1 cellular context compared by ENCODE assay signal in genomic region chr4:68948044-68948743, GRCh38.
A peak's percentile ranks its signal among the peaks of the same experiment; 100 is the strongest.
TF ChIP-seq lines count a peak whose summit lies in the region.

No MANE protein-coding gene starts in this region.

TF ChIP-seq in HepG2, 621 proteins besides CTCF, POLR2A, EP300 and RAD21 (continued from another document and continues in another):
- TF ChIP-seq ZBTB10 (CRISPR knock-in tag; IDR thresholded peaks at IDR 0.05; ENCODE audit: borderline replicate concordance) (no peak), SP4 (CRISPR knock-in tag; IDR thresholded peaks at IDR 0.05) (no peak), SALL2 (CRISPR knock-in tag; IDR thresholded peaks at IDR 0.05) (no peak), NFIC (IDR thresholded peaks at IDR 0.05; ENCODE audit: low read length) (no peak; the same call in 1 of the 2 replicates), MBD4 (IDR thresholded peaks at IDR 0.05; ENCODE audit: borderline replicate concordance, low read length) (no peak), TFDP1 (CRISPR knock-in tag; IDR thresholded peaks at IDR 0.05; ENCODE audit: borderline replicate concordance) (no peak), CCAR2 (optimal IDR thresholded peaks at IDR 0.05; ENCODE audit: low read depth, low read length) (no peak), RXRA (CRISPR knock-in tag; IDR thresholded peaks at IDR 0.05) (no peak), YEATS4 (CRISPR knock-in tag; IDR thresholded peaks at IDR 0.05; ENCODE audit: borderline replicate concordance) (peak; percentile 29; the same call in 1 of the 2 replicates), ZNF724P (CRISPR knock-in tag; IDR thresholded peaks at IDR 0.05; ENCODE audit: borderline replicate concordance) (no peak), ZNF605 (CRISPR knock-in tag; IDR thresholded peaks at IDR 0.05) (no peak), CERS6 (CRISPR knock-in tag; IDR thresholded peaks at IDR 0.05) (no peak), MNT (IDR thresholded peaks at IDR 0.05) (no peak), MXI1 (IDR thresholded peaks at IDR 0.05; ENCODE audit: borderline replicate concordance, low read depth, low read length) (no peak), ZBTB40 (IDR thresholded peaks at IDR 0.05) (no peak), ZBTB40 (CRISPR knock-in tag; IDR thresholded peaks at IDR 0.05) (no peak), ZNF841 (CRISPR knock-in tag; IDR thresholded peaks at IDR 0.05; ENCODE audit: borderline replicate concordance) (no peak), ZNF292 (CRISPR knock-in tag; IDR thresholded peaks at IDR 0.05; ENCODE audit: borderline replicate concordance, low read depth) (no peak), ZNF326 (CRISPR knock-in tag; IDR thresholded peaks at IDR 0.05; ENCODE audit: borderline replicate concordance) (no peak), ZFP1 (CRISPR knock-in tag; IDR thresholded peaks at IDR 0.05) (no peak), ZBTB3 (CRISPR knock-in tag; IDR thresholded peaks at IDR 0.05; ENCODE audit: borderline replicate concordance, low read depth) (no peak), ARNT (IDR thresholded peaks at IDR 0.05) (no peak), ZNF160 (CRISPR knock-in tag; IDR thresholded peaks at IDR 0.05) (no peak), KLF9 (CRISPR knock-in tag; IDR thresholded peaks at IDR 0.05; ENCODE audit: low read depth) (no peak), ZNF83 (CRISPR knock-in tag; IDR thresholded peaks at IDR 0.05; ENCODE audit: borderline replicate concordance) (no peak), ZNF639 (CRISPR knock-in tag; conservative IDR thresholded peaks at IDR 0.05) (no peak), ZNF121 (CRISPR knock-in tag; IDR thresholded peaks at IDR 0.05) (no peak), BCLAF1 (IDR thresholded peaks at IDR 0.05) (no peak), HMG20B (CRISPR knock-in tag; conservative IDR thresholded peaks at IDR 0.05) (no peak), ZNF776 (CRISPR knock-in tag; IDR thresholded peaks at IDR 0.05) (no peak), ZBTB20 (CRISPR knock-in tag; IDR thresholded peaks at IDR 0.05; ENCODE audit: borderline replicate concordance, low read depth) (no peak), ZNF614 (CRISPR knock-in tag; IDR thresholded peaks at IDR 0.05; ENCODE audit: borderline replicate concordance) (peak; percentile 86), FOXO1 (CRISPR knock-in tag; IDR thresholded peaks at IDR 0.05) (peak; percentile 47; the same call in 1 of the 2 replicates), ZNF143 (CRISPR knock-in tag; IDR thresholded peaks at IDR 0.05) (no peak), ZNF550 (CRISPR knock-in tag; IDR thresholded peaks at IDR 0.05; ENCODE audit: borderline replicate concordance) (no peak), JUNB (CRISPR knock-in tag; IDR thresholded peaks at IDR 0.05; ENCODE audit: borderline replicate concordance) (no peak), ZIK1 (CRISPR knock-in tag; IDR thresholded peaks at IDR 0.05; ENCODE audit: borderline replicate concordance, low read depth) (no peak), SOX5 (CRISPR knock-in tag; IDR thresholded peaks at IDR 0.05; ENCODE audit: borderline replicate concordance) (peak; percentile 46; the same call in 1 of the 2 replicates), POLR2AphosphoS5 (IDR thresholded peaks at IDR 0.05; ENCODE audit: low read depth, low read length) (peak; percentile 25; the same call in 1 of the 2 replicates), SMAD9 (CRISPR knock-in tag; IDR thresholded peaks at IDR 0.05) (no peak), HIVEP1 (CRISPR knock-in tag; IDR thresholded peaks at IDR 0.05) (no peak), MAFF (IDR thresholded peaks at IDR 0.05; ENCODE audit: low read depth, low read length) (no peak), TERF1 (CRISPR knock-in tag; IDR thresholded peaks at IDR 0.05) (no peak), KAT2B (IDR thresholded peaks at IDR 0.05; ENCODE audit: borderline replicate concordance, low read depth, low read length) (no peak)
